ENCODE assay signal across 8 cellular contexts in genomic region chr1:177780096-177780700, GRCh38.
DNase-seq lines count a peak whose midpoint lies in the region; ATAC-seq and TF ChIP-seq lines count a peak whose summit lies in the region.

No MANE protein-coding gene starts in this region.

- no peak for TF ChIP-seq POLR2A in vagina (IDR thresholded peaks at IDR 0.05)

- no peaks in the 10 kb centered on the region for H3K27me3 ChIP-seq in vagina

- peak; percentile 37 for DNase-seq in AG09309 (ENCODE audit: low read depth)
- DNase-seq in NCI-H2107 (lab: John Stamatoyannopoulos, UW), result peak; percentile 76
- peak; percentile 18 for DNase-seq in amniotic epithelial cell (ENCODE audit: low read depth)
- peak; percentile 84 for DNase-seq in iris pigment epithelial cell (ENCODE audit: low read depth)
- DNase-seq in vagina (ENCODE audit: extremely low spot score in 2 of 2), result no peak
- no peak for DNase-seq in GM19238 (ENCODE audit: insufficient read length, low spot score)

- peak; percentile 64 for ATAC-seq in GM19351 (IDR thresholded peaks at IDR 0.05; ENCODE audit: unreplicated experiment)
- no peak for ATAC-seq in HG02884 (IDR thresholded peaks at IDR 0.05; ENCODE audit: unreplicated experiment)

- TF ChIP-seq CTCF in AG09309 (IDR thresholded peaks at IDR 0.05; ENCODE audit: control insufficient read depth, insufficient read depth, low read depth, low read length, missing control alignments) (peak; percentile 58), vagina (IDR thresholded peaks at IDR 0.05) (peak in 2 of 3 experiments; percentile 6 to 16)

- H3K9me3 ChIP-seq in vagina, result no peaks in the 10 kb centered on the region

- intact Hi-C loops in vagina (cut with DNase I), result no loop called here

- H3K27ac ChIP-seq in vagina, result no peak overlapping the region

- no peaks in the 10 kb centered on the region for H3K36me3 ChIP-seq in vagina

- H3K4me1 ChIP-seq in vagina, result no peaks in the 10 kb centered on the region

- H3K4me3 ChIP-seq in AG09309 (ENCODE audit: control insufficient read depth, low read depth, low read length) (no peak overlapping the region), vagina (no peak overlapping the region)

Comparison
In these comparisons a context has a peak if more than half of its experiments do, and no peak if none do; other contexts are left out.
1. DNase-seq: peak in AG09309 (single experiment), NCI-H2107 (single experiment), amniotic epithelial cell (single experiment) and iris pigment epithelial cell (single experiment); none in vagina (0 of 2) and GM19238 (single experiment).